33 cellular contexts compared by ENCODE assay signal in genomic region chr12:109281452-109281851, GRCh38. TPM values are rescaled to one million over a fixed set of nuclear protein-coding genes. Genes with fewer than 3 reads are reported as not detected.
"Had no signal": no experiment of that assay in that cellular context is flagged by ENCODE, and none has a peak within 500 bp of the region (broad histone marks: within the 10 kb centered on the region; RNA-seq: fewer than 3 reads in every experiment).

No MANE protein-coding gene starts in this region.

- FAIRE-seq: endometrium, islet of Langerhans, keratinocyte had no signal

- H3K4me1 ChIP-seq: colonic mucosa, gastrocnemius medialis, lower lobe of right lung had no signal

- DNase-seq: colonic mucosa; cortex of kidney; effector CD8-positive, alpha-beta T cell; effector memory CD8-positive, alpha-beta T cell; endodermal cell; erythroblast; esophagus squamous epithelium; foreskin fibroblast; foreskin melanocyte; gastrocnemius medialis; glutamatergic neuron; head of caudate nucleus; heart right ventricle; hippocampal formation; left cardiac atrium; left lung; left ventricle myocardium superior; lower lobe of right lung; mesenchymal stem cell; mucosa of descending colon; naive B cell had no signal

- H3K36me3 ChIP-seq: colonic mucosa, esophagus squamous epithelium, gastrocnemius medialis, heart right ventricle, left lung, lower lobe of right lung had no signal

- ATAC-seq: effector memory CD8-positive, alpha-beta T cell; left cardiac atrium; left lung; left ventricle myocardium superior; lower lobe of right lung; mucosa of descending colon had no signal

- H3K4me3 ChIP-seq: colonic mucosa, esophagus squamous epithelium, gastrocnemius medialis, heart right ventricle, left lung, lower lobe of right lung, mucosa of descending colon had no signal

- H3K9me3 ChIP-seq: colonic mucosa, esophagus squamous epithelium, gastrocnemius medialis, heart right ventricle, left lung, lower lobe of right lung, mucosa of descending colon had no signal

- H3K27me3 ChIP-seq: colonic mucosa, esophagus squamous epithelium, gastrocnemius medialis, heart right ventricle, left lung had no signal

- H3K27ac ChIP-seq: colonic mucosa, epithelial cell of prostate, esophagus squamous epithelium, gastrocnemius medialis, heart right ventricle, left lung, lower lobe of right lung had no signal

RNA-seq across cellular contexts. Expression of gene FOXN4, which starts 27.6 kb away (rescaled TPM):
- total RNA-seq: colonic mucosa, dermis microvascular lymphatic vessel endothelial cell, esophagus mucosa, esophagus squamous epithelium, gastrocnemius medialis, glomerular endothelial cell, kidney epithelial cell, left cardiac atrium, left lung, left ventricle myocardium superior, lower lobe of right lung, lung microvascular endothelial cell, mesenteric fat pad, mesothelial cell of epicardium, myocyte had no signal
- polyA plus RNA-seq: heart right ventricle, keratinocyte had no signal
